ENCODE assay signal across 8 cellular contexts in genomic region chr16:69187891-69188451, GRCh38. TPM values are rescaled to one million over a fixed set of nuclear protein-coding genes. Genes with fewer than 3 reads are reported as not detected.
DNase-seq lines count a peak whose midpoint lies in the region; ATAC-seq and TF ChIP-seq lines count a peak whose summit lies in the region.

No MANE protein-coding gene starts in this region.

- peaks cover 13% of the 10 kb centered on the region for H3K36me3 Mint-ChIP-seq in activated naive CD8-positive, alpha-beta T cell treated with anti-CD3 and anti-CD28 coated beads for 36 hours

- H3K27ac ChIP-seq in RWPE1: peak overlapping the region; percentile 89

- ATAC-seq in left cardiac atrium: peak; percentile 25 to 49
- ATAC-seq in HG03108 (IDR thresholded peaks at IDR 0.05; ENCODE audit: unreplicated experiment): no peak

- DNase-seq in Ammon's horn (ENCODE audit: low spot score) (peak; percentile 51), H7 (peak; percentile 63), RWPE1 (ENCODE audit: low spot score) (peak; percentile 45), left cardiac atrium (peak; percentile 47), posterior vena cava (ENCODE audit: low spot score) (peak; percentile 86), NCI-H2196 (lab: John Stamatoyannopoulos, UW; ENCODE audit: unreplicated experiment) (no peak)
- peak; percentile 30 for DNase-seq in activated naive CD8-positive, alpha-beta T cell treated with anti-CD3 and anti-CD28 coated beads for 36 hours

- CTCF ChIA-PET in RWPE1 (lab: Yijun Ruan, JAX): interaction anchor here (0.5 to 1.1 kb wide), 5 partner anchors 98 to 1466 kb away, joined by 3 to 4 read pairs (median 3); no protein-coding TSS in a partner anchor

- no peaks in the 10 kb centered on the region for H3K36me3 ChIP-seq in H7 (replicated peaks; ENCODE audit: control insufficient read depth, insufficient read depth, low read length)

- no peaks in the 10 kb centered on the region for H3K9me3 Mint-ChIP-seq in activated naive CD8-positive, alpha-beta T cell treated with anti-CD3 and anti-CD28 coated beads for 36 hours

- no peaks in the 10 kb centered on the region for H3K27me3 Mint-ChIP-seq in activated naive CD8-positive, alpha-beta T cell treated with anti-CD3 and anti-CD28 coated beads for 36 hours

- H3K4me3 ChIP-seq in H7 (ENCODE audit: insufficient read depth, low read depth, low read length): peak overlapping the region; percentile 73

- TF ChIP-seq CTCF in RWPE1 (conservative IDR thresholded peaks at IDR 0.05; ENCODE audit: low read depth): no peak

- peaks cover 46% of the 10 kb centered on the region for H3K4me1 Mint-ChIP-seq in activated naive CD8-positive, alpha-beta T cell treated with anti-CD3 and anti-CD28 coated beads for 36 hours

- H3K27ac Mint-ChIP-seq in activated naive CD8-positive, alpha-beta T cell treated with anti-CD3 and anti-CD28 coated beads for 36 hours: peak overlapping the region; percentile 76

- peak overlapping the region; percentile 82 for H3K4me3 Mint-ChIP-seq in activated naive CD8-positive, alpha-beta T cell treated with anti-CD3 and anti-CD28 coated beads for 36 hours

- POLR2A ChIA-PET in RWPE1 (lab: Yijun Ruan, JAX; ENCODE audit: low non-redundant PET): interaction anchor here (0.6 to 1.0 kb wide), 3 partner anchors 12 to 938 kb away, joined by 3 to 6 read pairs (median 4); no protein-coding TSS in a partner anchor

- H3K27me3 ChIP-seq in H7 (ENCODE audit: control insufficient read depth, insufficient read depth, low read length): no peaks in the 10 kb centered on the region

- intact Hi-C loops in left cardiac atrium (cut with DNase I) (no loop called here), posterior vena cava (cut with DNase I) (no loop called here)

RNA-seq across cellular contexts. Expression of gene SNTB2, which starts 1.0 kb away (rescaled TPM):
- total RNA-seq in H7 (2014; rRNA removed; shearing (Covaris generic)): 7.9 and 13.1 TPM in 2 replicates
- 1 to 10 TPM; 6.1 to 6.3 TPM for total RNA-seq in activated naive CD8-positive, alpha-beta T cell treated with anti-CD3 and anti-CD28 coated beads for 36 hours
- total RNA-seq in left cardiac atrium (10 to 100 TPM; 22.7 to 27.8 TPM), posterior vena cava (10 to 100 TPM; 53.8 to 59.5 TPM)

RNA-seq across cellular contexts. Expression of gene UTP4, which starts 55.5 kb away (rescaled TPM):
- 20.0 and 27.7 TPM in 2 replicates for total RNA-seq in H7 (2014; rRNA removed; shearing (Covaris generic))
- 100 to 1,000 TPM; 149 to 153 TPM for total RNA-seq in activated naive CD8-positive, alpha-beta T cell treated with anti-CD3 and anti-CD28 coated beads for 36 hours
- 10 to 100 TPM; 26.6 to 32.9 TPM for total RNA-seq in left cardiac atrium
- 10 to 100 TPM; 32.8 to 36.9 TPM for total RNA-seq in posterior vena cava

RNA-seq across cellular contexts. Expression of gene CHTF8, which starts 55.6 kb away (rescaled TPM):
- total RNA-seq in H7 (2014; rRNA removed; shearing (Covaris generic)): 98.1 and 113 TPM in 2 replicates
- total RNA-seq in activated naive CD8-positive, alpha-beta T cell treated with anti-CD3 and anti-CD28 coated beads for 36 hours: 100 to 1,000 TPM; 135 to 141 TPM
- 10 to 100 TPM; 52.9 to 56.7 TPM for total RNA-seq in left cardiac atrium
- total RNA-seq in posterior vena cava: 10 to 100 TPM; 55.0 to 67.0 TPM
